Comparison of ENCODE assay signal across 16 cellular contexts in the genomic region with DNA sequence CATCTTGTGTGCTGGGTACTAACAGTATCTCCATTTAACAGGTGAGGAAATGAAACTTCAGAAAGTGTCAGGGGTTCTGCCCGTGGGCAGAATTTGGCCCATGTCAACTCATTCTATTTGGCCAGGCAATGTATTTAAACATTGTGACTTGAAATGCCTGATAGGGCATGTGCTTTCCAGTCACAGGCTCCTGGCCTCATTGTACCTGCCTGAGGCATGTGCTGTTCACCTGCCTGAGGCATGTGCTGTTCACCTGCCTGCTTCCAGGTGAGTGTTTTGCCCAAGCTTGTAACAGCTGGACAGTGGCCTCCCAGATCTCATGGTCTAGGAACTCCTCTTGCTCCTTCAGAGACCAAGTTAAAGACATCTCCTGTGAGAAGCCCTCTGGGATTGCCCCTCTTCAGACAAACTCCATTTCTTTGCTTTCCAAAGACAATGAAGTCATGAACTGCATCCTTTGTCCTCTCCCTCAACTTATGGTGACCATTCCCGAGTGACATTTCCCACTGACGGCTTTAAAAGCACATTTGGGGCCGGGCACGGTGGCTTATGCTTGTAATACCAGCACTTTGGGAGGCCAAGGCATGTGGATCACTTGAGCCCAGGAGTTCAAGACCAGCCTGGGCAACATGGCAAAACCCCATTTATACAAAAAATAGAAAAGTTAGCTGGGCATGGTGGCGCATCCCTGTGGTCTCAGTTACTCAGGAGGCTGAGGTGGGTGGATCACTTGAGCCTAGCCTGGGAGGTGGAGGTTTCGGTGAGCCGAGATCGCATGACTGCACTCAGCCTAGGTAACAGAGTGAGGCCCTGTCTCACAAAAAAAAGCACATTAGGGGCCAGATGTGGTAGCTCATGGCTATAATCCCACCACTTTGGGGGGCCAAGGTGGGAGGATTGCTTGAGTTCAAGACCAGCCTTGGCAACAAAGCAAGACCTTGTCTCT. TPM values are rescaled to one million over a fixed set of nuclear protein-coding genes. Genes with fewer than 3 reads are reported as not detected.
DNase-seq lines count a peak whose midpoint lies in the region; ATAC-seq, FAIRE-seq and TF ChIP-seq lines count a peak whose summit lies in the region.
"Had no signal": no experiment of that assay in that cellular context is flagged by ENCODE, and none has a peak within 500 bp of the region (broad histone marks: within the 10 kb centered on the region; RNA-seq: fewer than 3 reads in every experiment).

No MANE protein-coding gene starts in this region.

- H3K4me3 Mint-ChIP-seq in activated naive CD8-positive, alpha-beta T cell treated with anti-CD3 and anti-CD28 coated beads, Interleukin-2, amount 50 U/mL, for 24 hours, result no peak overlapping the region
- H3K4me3 Mint-ChIP-seq in naive thymus-derived CD8-positive, alpha-beta T cell, result no peak overlapping the region
- H3K4me3 Mint-ChIP-seq: activated T-helper 1 cell treated with anti-CD3 and anti-CD28 coated beads, Interleukin-12 subunit alpha, Interleukin-12 subunit beta, Interleukin-2, Interleukin-4 antibody, amounts not matched to agents 30 ng/mL and 10 ng/mL and 1 ng/mL, durations not matched to agents 14 hours and 24 hours and 36 hours had no signal

- H3K4me1 ChIP-seq in heart right ventricle, result peaks cover 0 to 4% (median 4%) of the 10 kb centered on the region in 9 donors
- no peaks in the 10 kb centered on the region for H3K4me1 ChIP-seq in A673 (ENCODE audit: insufficient read depth, low read length, poor library complexity, severe bottlenecking)

- H3K9me3 Mint-ChIP-seq in activated naive CD8-positive, alpha-beta T cell treated with anti-CD3 and anti-CD28 coated beads, Interleukin-2, amount 50 U/mL, for 24 hours, result no peaks in the 10 kb centered on the region
- H3K9me3 Mint-ChIP-seq in naive thymus-derived CD8-positive, alpha-beta T cell, result no peaks in the 10 kb centered on the region
- H3K9me3 Mint-ChIP-seq: activated T-helper 1 cell treated with anti-CD3 and anti-CD28 coated beads, Interleukin-12 subunit alpha, Interleukin-12 subunit beta, Interleukin-2, Interleukin-4 antibody, amounts not matched to agents 30 ng/mL and 10 ng/mL and 1 ng/mL, durations not matched to agents 14 hours and 24 hours and 36 hours had no signal

- TF ChIP-seq POLR2A in GM12891 (IDR thresholded peaks at IDR 0.05; ENCODE audit: low read depth, low read length), result no peak

- POLR2A ChIA-PET in naive thymus-derived CD8-positive, alpha-beta T cell (lab: Charles Lee), result no interaction called here
- POLR2A ChIA-PET in A673 (lab: Charles Lee; ENCODE audit: low non-redundant PET), result no interaction called here

- BruUV-seq in A673 (replicated peaks; lab: Mats Ljungman, UMichigan), result no TSS peak

- ATAC-seq in HG03342 (IDR thresholded peaks at IDR 0.05; ENCODE audit: unreplicated experiment), result peak; percentile 13
- no peak for ATAC-seq in activated naive CD8-positive, alpha-beta T cell treated with anti-CD3 and anti-CD28 coated beads, Interleukin-2, amount 50 U/mL, for 24 hours
- no peak for ATAC-seq in naive thymus-derived CD8-positive, alpha-beta T cell
- no peak for ATAC-seq in heart right ventricle
- no peak for ATAC-seq in HG03045 (IDR thresholded peaks at IDR 0.05; ENCODE audit: unreplicated experiment)
- ATAC-seq: left lung had no signal

- WGBS in heart right ventricle, 2 donors, result 90 to 91% methylated on average over 9 of the region's 9 CpGs

- H3K4me1 Mint-ChIP-seq in activated naive CD8-positive, alpha-beta T cell treated with anti-CD3 and anti-CD28 coated beads, Interleukin-2, amount 50 U/mL, for 24 hours, result peaks cover 14% of the 10 kb centered on the region
- H3K4me1 Mint-ChIP-seq in naive thymus-derived CD8-positive, alpha-beta T cell, result peaks cover 5 to 15% (median 12%) of the 10 kb centered on the region in 4 donors

- H3K36me3 ChIP-seq in heart right ventricle (no peaks in the 10 kb centered on the region), A673 (ENCODE audit: insufficient read depth, low read length, poor library complexity, severe bottlenecking) (no peaks in the 10 kb centered on the region)
- H3K36me3 ChIP-seq: ascending aorta, left lung, SJSA1 had no signal

- H3K27me3 ChIP-seq in heart right ventricle, result no peaks in the 10 kb centered on the region
- H3K27me3 ChIP-seq in A673 (replicated peaks; ENCODE audit: insufficient read depth, low read depth, low read length, poor library complexity), result no peaks in the 10 kb centered on the region
- H3K27me3 ChIP-seq: ascending aorta, left lung, SJSA1 had no signal

- FAIRE-seq in GM12891 (lab: Jason Lieb, UNC), result peak; percentile 47

- DNase-seq in GM12891 (ENCODE audit: insufficient read length, low spot score) (no peak), heart right ventricle (no peak), A673 (ENCODE audit: low spot score) (no peak)
- no peak for DNase-seq in activated naive CD8-positive, alpha-beta T cell treated with anti-CD3 and anti-CD28 coated beads, Interleukin-2, amount 50 U/mL, for 24 hours
- no peak for DNase-seq in naive thymus-derived CD8-positive, alpha-beta T cell
- DNase-seq: activated CD4-positive, alpha-beta T cell treated with anti-CD3 and anti-CD28 coated beads for 4 hours; hypothalamus; NCI-H146; NCI-H226; T-helper 9 cell had no signal

- no peaks in the 10 kb centered on the region for H3K9me3 ChIP-seq in heart right ventricle
- no peaks in the 10 kb centered on the region for H3K9me3 ChIP-seq in A673 (ENCODE audit: low read depth, low read length, poor library complexity, severe bottlenecking)
- H3K9me3 ChIP-seq: ascending aorta, left lung, SJSA1 had no signal

- TF ChIP-seq CTCF in heart right ventricle (IDR thresholded peaks at IDR 0.05) (no peak), A673 (conservative IDR thresholded peaks at IDR 0.05; ENCODE audit: low read depth, low read length) (no peak)

- H3K27ac Mint-ChIP-seq in activated naive CD8-positive, alpha-beta T cell treated with anti-CD3 and anti-CD28 coated beads, Interleukin-2, amount 50 U/mL, for 24 hours, result peak overlapping the region; percentile 64
- peak overlapping the region in 7 of 10 donors; percentile 27 to 82 (median 53) for H3K27ac Mint-ChIP-seq in naive thymus-derived CD8-positive, alpha-beta T cell

- no peaks in the 10 kb centered on the region for H3K27me3 Mint-ChIP-seq in activated naive CD8-positive, alpha-beta T cell treated with anti-CD3 and anti-CD28 coated beads, Interleukin-2, amount 50 U/mL, for 24 hours
- H3K27me3 Mint-ChIP-seq in naive thymus-derived CD8-positive, alpha-beta T cell, result no peaks in the 10 kb centered on the region

- H3K4me3 ChIP-seq in heart right ventricle (no peak overlapping the region), A673 (ENCODE audit: low read depth, low read length, poor library complexity, severe bottlenecking) (no peak overlapping the region)
- H3K4me3 ChIP-seq: ascending aorta, left lung, SJSA1 had no signal

- CTCF ChIA-PET in A673 (lab: Charles Lee), result interaction anchor here (0.6 kb wide), 1 partner anchor 1667 kb away, joined by 8 read pairs; no protein-coding TSS in a partner anchor

- intact Hi-C loops in heart right ventricle (cut with DNase I), result no loop called here
- intact Hi-C loops in A673 (cut with micrococcal nuclease; ENCODE audit: unreplicated experiment), result no loop called here

- peaks cover 5% of the 10 kb centered on the region for H3K36me3 Mint-ChIP-seq in activated naive CD8-positive, alpha-beta T cell treated with anti-CD3 and anti-CD28 coated beads, Interleukin-2, amount 50 U/mL, for 24 hours (ENCODE audit: low read depth)
- peaks cover 0 to 48% (median 9%) of the 10 kb centered on the region in 3 donors for H3K36me3 Mint-ChIP-seq in naive thymus-derived CD8-positive, alpha-beta T cell

- H3K27ac ChIP-seq in heart right ventricle (no peak overlapping the region), A673 (ENCODE audit: low read depth, low read length, poor library complexity, severe bottlenecking) (no peak overlapping the region)
- H3K27ac ChIP-seq: left lung, SJSA1 had no signal

TF ChIP-seq in GM12891, 5 proteins besides CTCF, POLR2A, EP300 and RAD21:
- TF ChIP-seq POU2F2 (IDR thresholded peaks at IDR 0.05; ENCODE audit: low read depth, low read length), result no peak
- TF ChIP-seq PAX5 (IDR thresholded peaks at IDR 0.05; ENCODE audit: insufficient read depth, low read length, severe bottlenecking), result peak; percentile 72
- TF ChIP-seq POLR2AphosphoS5 (IDR thresholded peaks at IDR 0.05; ENCODE audit: low read depth, low read length), result no peak
- peak; percentile 76 for TF ChIP-seq SPI1 (IDR thresholded peaks at IDR 0.05; ENCODE audit: low read depth, low read length)

RNA-seq across cellular contexts. Expression of gene BCAS4, which starts 48.7 kb away (rescaled TPM):
- 77.5 TPM for polyA plus RNA-seq in GM12891 (2012; ENCODE audit: low read depth, missing spikeins)
- 10 to 100 TPM; 77.4 to 89.9 TPM for total RNA-seq in naive thymus-derived CD8-positive, alpha-beta T cell
- polyA plus RNA-seq in naive thymus-derived CD8-positive, alpha-beta T cell, result 10 to 100 TPM; 33.5 to 51.5 (median 39.9) TPM
- total RNA-seq in heart right ventricle (1 to 10 TPM; 1.3 to 3.6 (median 2.4) TPM), A673 (2021) (28.4 and 35.2 TPM in 2 replicates)
- 1 to 10 TPM in 1 of 2 donors, under 1 TPM in 1; 0.54 to 2.1 TPM for polyA plus RNA-seq in heart right ventricle
